In genomic region chr6:28134716-28135115, GRCh38 we compare ENCODE assay signal across 12 cellular contexts. TPM values are rescaled to one million over a fixed set of nuclear protein-coding genes. Genes with fewer than 3 reads are reported as not detected.
A peak's percentile ranks its signal among the peaks of the same experiment; 100 is the strongest.
DNase-seq lines count a peak whose midpoint lies in the region; ATAC-seq and TF ChIP-seq lines count a peak whose summit lies in the region.
"Had no signal": no experiment of that assay in that cellular context is flagged by ENCODE, and none has a peak within 500 bp of the region (broad histone marks: within the 10 kb centered on the region; RNA-seq: fewer than 3 reads in every experiment).

No MANE protein-coding gene starts in this region.

- no peak for DNase-seq in activated CD8-positive, alpha-beta T cell treated with anti-CD3 and anti-CD28 coated beads for 36 hours
- DNase-seq in activated CD8-positive, alpha-beta T cell treated with anti-CD3 and anti-CD28 coated beads, Interleukin-2, amount 10 ng/mL, durations not matched to agents 7 days and 5 days = no peak
- DNase-seq in HEK293T (ENCODE audit: extremely low spot score) = no peak
- DNase-seq in activated T-helper 2 cell treated with anti-CD3 and anti-CD28 coated beads, Interferon-gamma antibody, Interleukin-2, Interleukin-4, amounts not matched to agents 10 μg/mL and 5 μg/mL and 100 μg/mL, durations not matched to agents 14 hours and 24 hours and 36 hours (ENCODE audit: low spot score) = no peak
- DNase-seq in neural crest cell (ENCODE audit: low read depth, low spot score) = no peak
- no peak for DNase-seq in NCI-H526 treated with DMSO at 0.1 percent for 48 hours (lab: John Stamatoyannopoulos, UW)
- no peak for DNase-seq in cerebellar cortex (ENCODE audit: low spot score)
- DNase-seq: SHP77 treated with DMSO at 0.1 percent for 48 hours had no signal

- no peaks in the 10 kb centered on the region for H3K27me3 Mint-ChIP-seq in activated CD8-positive, alpha-beta T cell treated with anti-CD3 and anti-CD28 coated beads for 36 hours
- no peaks in the 10 kb centered on the region for H3K27me3 Mint-ChIP-seq in activated CD8-positive, alpha-beta T cell treated with anti-CD3 and anti-CD28 coated beads, Interleukin-2, amount 10 ng/mL, durations not matched to agents 7 days and 5 days (ENCODE audit: low read depth)
- no peaks in the 10 kb centered on the region for H3K27me3 Mint-ChIP-seq in activated T-helper 2 cell treated with anti-CD3 and anti-CD28 coated beads, Interferon-gamma antibody, Interleukin-2, Interleukin-4, amounts not matched to agents 10 μg/mL and 5 μg/mL and 100 μg/mL, durations not matched to agents 14 hours and 24 hours and 36 hours (ENCODE audit: low read depth)
- no peaks in the 10 kb centered on the region for H3K27me3 Mint-ChIP-seq in neural crest cell (ENCODE audit: low read depth)

- H3K9me3 Mint-ChIP-seq in activated CD8-positive, alpha-beta T cell treated with anti-CD3 and anti-CD28 coated beads for 36 hours = no peaks in the 10 kb centered on the region
- H3K9me3 Mint-ChIP-seq in activated CD8-positive, alpha-beta T cell treated with anti-CD3 and anti-CD28 coated beads, Interleukin-2, amount 10 ng/mL, durations not matched to agents 7 days and 5 days (ENCODE audit: insufficient read depth) = no peaks in the 10 kb centered on the region
- H3K9me3 Mint-ChIP-seq in activated T-helper 2 cell treated with anti-CD3 and anti-CD28 coated beads, Interferon-gamma antibody, Interleukin-2, Interleukin-4, amounts not matched to agents 10 μg/mL and 5 μg/mL and 100 μg/mL, durations not matched to agents 14 hours and 24 hours and 36 hours = no peaks in the 10 kb centered on the region
- no peaks in the 10 kb centered on the region for H3K9me3 Mint-ChIP-seq in neural crest cell
- H3K9me3 Mint-ChIP-seq: activated T-helper 1 cell treated with anti-CD3 and anti-CD28 coated beads, Interleukin-12 subunit alpha, Interleukin-12 subunit beta, Interleukin-2, Interleukin-4 antibody, amounts not matched to agents 30 ng/mL and 10 ng/mL and 1 ng/mL, durations not matched to agents 14 hours and 24 hours and 36 hours had no signal

- ATAC-seq in activated CD8-positive, alpha-beta T cell treated with anti-CD3 and anti-CD28 coated beads for 36 hours = no peak
- ATAC-seq in activated CD8-positive, alpha-beta T cell treated with anti-CD3 and anti-CD28 coated beads, Interleukin-2, amount 10 ng/mL, durations not matched to agents 7 days and 5 days = no peak
- no peak for ATAC-seq in HG03432 (IDR thresholded peaks at IDR 0.05; ENCODE audit: unreplicated experiment)
- ATAC-seq: left colon had no signal

- H3K36me3 Mint-ChIP-seq in activated CD8-positive, alpha-beta T cell treated with anti-CD3 and anti-CD28 coated beads for 36 hours (ENCODE audit: low read depth) = peaks cover 35% of the 10 kb centered on the region
- H3K36me3 Mint-ChIP-seq in activated CD8-positive, alpha-beta T cell treated with anti-CD3 and anti-CD28 coated beads, Interleukin-2, amount 10 ng/mL, durations not matched to agents 7 days and 5 days (ENCODE audit: low read depth) = peaks cover 24% of the 10 kb centered on the region
- peaks cover 31% of the 10 kb centered on the region for H3K36me3 Mint-ChIP-seq in activated T-helper 2 cell treated with anti-CD3 and anti-CD28 coated beads, Interferon-gamma antibody, Interleukin-2, Interleukin-4, amounts not matched to agents 10 μg/mL and 5 μg/mL and 100 μg/mL, durations not matched to agents 14 hours and 24 hours and 36 hours (ENCODE audit: low read depth)
- H3K36me3 Mint-ChIP-seq in neural crest cell (ENCODE audit: low read depth) = peaks cover 5% of the 10 kb centered on the region

- CTCF ChIA-PET in activated CD8-positive, alpha-beta T cell treated with anti-CD3 and anti-CD28 coated beads for 36 hours (lab: Charles Lee) = no interaction called here
- CTCF ChIA-PET in activated CD8-positive, alpha-beta T cell treated with anti-CD3 and anti-CD28 coated beads, Interleukin-2, amount 10 ng/mL, durations not matched to agents 7 days and 5 days (lab: Charles Lee) = interaction anchor here (1.0 to 2.5 kb wide), 2 partner anchors 132 to 221 kb away, joined by 3 to 16 read pairs; partner anchors contain the start of gene ZSCAN26
- CTCF ChIA-PET in HEK293T (lab: Yijun Ruan, JAX) = interaction anchor here (0.6 kb wide), 1 partner anchor 414 kb away, joined by 3 read pairs; no protein-coding TSS in a partner anchor

- H3K4me1 Mint-ChIP-seq in activated CD8-positive, alpha-beta T cell treated with anti-CD3 and anti-CD28 coated beads for 36 hours (ENCODE audit: low read depth) = peaks cover 56% of the 10 kb centered on the region
- H3K4me1 Mint-ChIP-seq in activated CD8-positive, alpha-beta T cell treated with anti-CD3 and anti-CD28 coated beads, Interleukin-2, amount 10 ng/mL, durations not matched to agents 7 days and 5 days (ENCODE audit: low read depth) = peaks cover 48% of the 10 kb centered on the region
- peaks cover 50% of the 10 kb centered on the region for H3K4me1 Mint-ChIP-seq in activated T-helper 2 cell treated with anti-CD3 and anti-CD28 coated beads, Interferon-gamma antibody, Interleukin-2, Interleukin-4, amounts not matched to agents 10 μg/mL and 5 μg/mL and 100 μg/mL, durations not matched to agents 14 hours and 24 hours and 36 hours (ENCODE audit: low read depth)
- peaks cover 51% of the 10 kb centered on the region for H3K4me1 Mint-ChIP-seq in neural crest cell

- peak overlapping the region; percentile 34 for H3K4me3 Mint-ChIP-seq in activated CD8-positive, alpha-beta T cell treated with anti-CD3 and anti-CD28 coated beads for 36 hours
- H3K4me3 Mint-ChIP-seq in activated CD8-positive, alpha-beta T cell treated with anti-CD3 and anti-CD28 coated beads, Interleukin-2, amount 10 ng/mL, durations not matched to agents 7 days and 5 days = no peak overlapping the region
- H3K4me3 Mint-ChIP-seq in activated T-helper 2 cell treated with anti-CD3 and anti-CD28 coated beads, Interferon-gamma antibody, Interleukin-2, Interleukin-4, amounts not matched to agents 10 μg/mL and 5 μg/mL and 100 μg/mL, durations not matched to agents 14 hours and 24 hours and 36 hours (ENCODE audit: low read depth) = no peak overlapping the region
- peak overlapping the region; percentile 90 for H3K4me3 Mint-ChIP-seq in neural crest cell

- POLR2A ChIA-PET in activated CD8-positive, alpha-beta T cell treated with anti-CD3 and anti-CD28 coated beads for 36 hours (lab: Charles Lee) = no interaction called here
- POLR2A ChIA-PET in activated CD8-positive, alpha-beta T cell treated with anti-CD3 and anti-CD28 coated beads, Interleukin-2, amount 10 ng/mL, durations not matched to agents 7 days and 5 days (lab: Charles Lee) = no interaction called here
- POLR2A ChIA-PET in HEK293T (lab: Yijun Ruan, JAX) = no interaction called here

- intact Hi-C loops in activated CD8-positive, alpha-beta T cell treated with anti-CD3 and anti-CD28 coated beads for 36 hours (cut with micrococcal nuclease) = loop anchor here (2.0 to 10.0 kb wide), 2 partner anchors 120 to 222 kb away; partner anchors contain the start of genes NKAPL and ZKSCAN4
- intact Hi-C loops in activated T-helper 2 cell treated with anti-CD3 and anti-CD28 coated beads, Interferon-gamma antibody, Interleukin-2, Interleukin-4, amounts not matched to agents 10 μg/mL and 5 μg/mL and 100 μg/mL, durations not matched to agents 14 hours and 24 hours and 36 hours (cut with micrococcal nuclease) = loop anchor here (1.0 to 5.0 kb wide), 4 partner anchors 133 to 242 kb away; partner anchors contain the start of genes ZSCAN26 and ZSCAN31

- H3K27ac Mint-ChIP-seq in activated CD8-positive, alpha-beta T cell treated with anti-CD3 and anti-CD28 coated beads for 36 hours = peak overlapping the region; percentile 73
- H3K27ac Mint-ChIP-seq in activated CD8-positive, alpha-beta T cell treated with anti-CD3 and anti-CD28 coated beads, Interleukin-2, amount 10 ng/mL, durations not matched to agents 7 days and 5 days = no peak overlapping the region
- H3K27ac Mint-ChIP-seq in activated T-helper 2 cell treated with anti-CD3 and anti-CD28 coated beads, Interferon-gamma antibody, Interleukin-2, Interleukin-4, amounts not matched to agents 10 μg/mL and 5 μg/mL and 100 μg/mL, durations not matched to agents 14 hours and 24 hours and 36 hours = peak overlapping the region; percentile 36
- H3K27ac Mint-ChIP-seq in neural crest cell (ENCODE audit: unreplicated experiment) = no peak overlapping the region

- no peak for TF ChIP-seq CTCF in activated CD8-positive, alpha-beta T cell treated with anti-CD3 and anti-CD28 coated beads for 36 hours (IDR thresholded peaks at IDR 0.05)
- no peak for TF ChIP-seq CTCF in neural crest cell (conservative IDR thresholded peaks at IDR 0.05)

TF ChIP-seq in HEK293T, 16 proteins besides CTCF, POLR2A, EP300 and RAD21:
- no peak for TF ChIP-seq HDGF (IDR thresholded peaks at IDR 0.05; ENCODE audit: borderline replicate concordance)
- peak; percentile 73 for TF ChIP-seq ZNF384 (IDR thresholded peaks at IDR 0.05)

RNA-seq across cellular contexts. Expression of gene ZKSCAN8, which starts 7.0 kb away (rescaled TPM):
- 10 to 100 TPM; 18.9 to 20.3 TPM for total RNA-seq in activated CD8-positive, alpha-beta T cell treated with anti-CD3 and anti-CD28 coated beads for 36 hours
- total RNA-seq in activated CD8-positive, alpha-beta T cell treated with anti-CD3 and anti-CD28 coated beads, Interleukin-2, amount 10 ng/mL, durations not matched to agents 7 days and 5 days = 10 to 100 TPM; 17.6 to 18.7 TPM
- 17.9 and 20.8 TPM in 2 replicates for total RNA-seq in activated T-helper 2 cell treated with anti-CD3 and anti-CD28 coated beads, Interferon-gamma antibody, Interleukin-2, Interleukin-4, amounts not matched to agents 10 μg/mL and 5 μg/mL and 100 μg/mL, durations not matched to agents 14 hours and 24 hours and 36 hours
- 37.9 and 40.1 TPM in 2 replicates for total RNA-seq in neural crest cell

RNA-seq across cellular contexts. Expression of gene ZSCAN16, which starts 10.3 kb away (rescaled TPM):
- 1 to 10 TPM; 2.0 to 2.3 TPM for total RNA-seq in activated CD8-positive, alpha-beta T cell treated with anti-CD3 and anti-CD28 coated beads for 36 hours
- total RNA-seq in activated CD8-positive, alpha-beta T cell treated with anti-CD3 and anti-CD28 coated beads, Interleukin-2, amount 10 ng/mL, durations not matched to agents 7 days and 5 days = 1 to 10 TPM; 2.9 to 4.5 TPM
- 4.0 TPM in 2 replicates for total RNA-seq in activated T-helper 2 cell treated with anti-CD3 and anti-CD28 coated beads, Interferon-gamma antibody, Interleukin-2, Interleukin-4, amounts not matched to agents 10 μg/mL and 5 μg/mL and 100 μg/mL, durations not matched to agents 14 hours and 24 hours and 36 hours
- 11.1 and 11.8 TPM in 2 replicates for total RNA-seq in neural crest cell
- total RNA-seq: ascending aorta had no signal

RNA-seq across cellular contexts. Expression of gene ZNF165, which starts 54.3 kb away (rescaled TPM):
- 1 to 10 TPM; 3.5 to 3.6 TPM for total RNA-seq in activated CD8-positive, alpha-beta T cell treated with anti-CD3 and anti-CD28 coated beads for 36 hours
- total RNA-seq in activated CD8-positive, alpha-beta T cell treated with anti-CD3 and anti-CD28 coated beads, Interleukin-2, amount 10 ng/mL, durations not matched to agents 7 days and 5 days = under 1 TPM; 0.84 to 0.97 TPM
- 0.34 TPM in 2 replicates for total RNA-seq in activated T-helper 2 cell treated with anti-CD3 and anti-CD28 coated beads, Interferon-gamma antibody, Interleukin-2, Interleukin-4, amounts not matched to agents 10 μg/mL and 5 μg/mL and 100 μg/mL, durations not matched to agents 14 hours and 24 hours and 36 hours
- 0.91 and 0.98 TPM in 2 replicates for total RNA-seq in neural crest cell
- total RNA-seq: ascending aorta had no signal

Comparison
In these comparisons a context has a peak if more than half of its experiments do, and no peak if none do; other contexts are left out.
1. H3K27ac Mint-ChIP-seq: peak in activated CD8-positive, alpha-beta T cell treated with anti-CD3 and anti-CD28 coated beads for 36 hours (single experiment) and activated T-helper 2 cell treated with anti-CD3 and anti-CD28 coated beads, Interferon-gamma antibody, Interleukin-2, Interleukin-4, amounts not matched to agents 10 μg/mL and 5 μg/mL and 100 μg/mL, durations not matched to agents 14 hours and 24 hours and 36 hours (single experiment); none in activated CD8-positive, alpha-beta T cell treated with anti-CD3 and anti-CD28 coated beads, Interleukin-2, amount 10 ng/mL, durations not matched to agents 7 days and 5 days (single experiment) and neural crest cell (single experiment).
2. H3K4me3 Mint-ChIP-seq: peak in activated CD8-positive, alpha-beta T cell treated with anti-CD3 and anti-CD28 coated beads for 36 hours (single experiment) and neural crest cell (single experiment); none in activated CD8-positive, alpha-beta T cell treated with anti-CD3 and anti-CD28 coated beads, Interleukin-2, amount 10 ng/mL, durations not matched to agents 7 days and 5 days (single experiment) and activated T-helper 2 cell treated with anti-CD3 and anti-CD28 coated beads, Interferon-gamma antibody, Interleukin-2, Interleukin-4, amounts not matched to agents 10 μg/mL and 5 μg/mL and 100 μg/mL, durations not matched to agents 14 hours and 24 hours and 36 hours (single experiment).